In the genomic region with DNA sequence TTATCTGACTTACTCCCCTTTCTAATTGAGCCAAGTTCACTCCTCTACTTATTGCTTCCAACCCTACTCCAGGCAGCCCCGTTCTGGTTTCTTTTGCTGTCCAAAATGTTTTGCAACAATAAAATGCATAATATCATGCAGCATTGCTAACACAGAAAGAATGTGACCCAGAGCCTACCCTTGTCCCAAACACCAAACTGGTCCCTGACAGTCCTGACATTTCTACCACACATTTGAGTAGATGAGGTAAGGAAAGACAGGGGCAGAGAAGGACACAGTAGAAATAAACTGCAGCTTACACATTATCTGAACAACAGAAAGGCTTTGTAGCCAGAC, we compare ENCODE assay signal across 1 cellular context.
TF ChIP-seq lines count a peak whose summit lies in the region.

No MANE protein-coding gene starts in this region.

TF ChIP-seq in GM23338, 12 proteins besides CTCF, POLR2A, EP300 and RAD21 (continued from another document):
- TF ChIP-seq, protein P1, sequence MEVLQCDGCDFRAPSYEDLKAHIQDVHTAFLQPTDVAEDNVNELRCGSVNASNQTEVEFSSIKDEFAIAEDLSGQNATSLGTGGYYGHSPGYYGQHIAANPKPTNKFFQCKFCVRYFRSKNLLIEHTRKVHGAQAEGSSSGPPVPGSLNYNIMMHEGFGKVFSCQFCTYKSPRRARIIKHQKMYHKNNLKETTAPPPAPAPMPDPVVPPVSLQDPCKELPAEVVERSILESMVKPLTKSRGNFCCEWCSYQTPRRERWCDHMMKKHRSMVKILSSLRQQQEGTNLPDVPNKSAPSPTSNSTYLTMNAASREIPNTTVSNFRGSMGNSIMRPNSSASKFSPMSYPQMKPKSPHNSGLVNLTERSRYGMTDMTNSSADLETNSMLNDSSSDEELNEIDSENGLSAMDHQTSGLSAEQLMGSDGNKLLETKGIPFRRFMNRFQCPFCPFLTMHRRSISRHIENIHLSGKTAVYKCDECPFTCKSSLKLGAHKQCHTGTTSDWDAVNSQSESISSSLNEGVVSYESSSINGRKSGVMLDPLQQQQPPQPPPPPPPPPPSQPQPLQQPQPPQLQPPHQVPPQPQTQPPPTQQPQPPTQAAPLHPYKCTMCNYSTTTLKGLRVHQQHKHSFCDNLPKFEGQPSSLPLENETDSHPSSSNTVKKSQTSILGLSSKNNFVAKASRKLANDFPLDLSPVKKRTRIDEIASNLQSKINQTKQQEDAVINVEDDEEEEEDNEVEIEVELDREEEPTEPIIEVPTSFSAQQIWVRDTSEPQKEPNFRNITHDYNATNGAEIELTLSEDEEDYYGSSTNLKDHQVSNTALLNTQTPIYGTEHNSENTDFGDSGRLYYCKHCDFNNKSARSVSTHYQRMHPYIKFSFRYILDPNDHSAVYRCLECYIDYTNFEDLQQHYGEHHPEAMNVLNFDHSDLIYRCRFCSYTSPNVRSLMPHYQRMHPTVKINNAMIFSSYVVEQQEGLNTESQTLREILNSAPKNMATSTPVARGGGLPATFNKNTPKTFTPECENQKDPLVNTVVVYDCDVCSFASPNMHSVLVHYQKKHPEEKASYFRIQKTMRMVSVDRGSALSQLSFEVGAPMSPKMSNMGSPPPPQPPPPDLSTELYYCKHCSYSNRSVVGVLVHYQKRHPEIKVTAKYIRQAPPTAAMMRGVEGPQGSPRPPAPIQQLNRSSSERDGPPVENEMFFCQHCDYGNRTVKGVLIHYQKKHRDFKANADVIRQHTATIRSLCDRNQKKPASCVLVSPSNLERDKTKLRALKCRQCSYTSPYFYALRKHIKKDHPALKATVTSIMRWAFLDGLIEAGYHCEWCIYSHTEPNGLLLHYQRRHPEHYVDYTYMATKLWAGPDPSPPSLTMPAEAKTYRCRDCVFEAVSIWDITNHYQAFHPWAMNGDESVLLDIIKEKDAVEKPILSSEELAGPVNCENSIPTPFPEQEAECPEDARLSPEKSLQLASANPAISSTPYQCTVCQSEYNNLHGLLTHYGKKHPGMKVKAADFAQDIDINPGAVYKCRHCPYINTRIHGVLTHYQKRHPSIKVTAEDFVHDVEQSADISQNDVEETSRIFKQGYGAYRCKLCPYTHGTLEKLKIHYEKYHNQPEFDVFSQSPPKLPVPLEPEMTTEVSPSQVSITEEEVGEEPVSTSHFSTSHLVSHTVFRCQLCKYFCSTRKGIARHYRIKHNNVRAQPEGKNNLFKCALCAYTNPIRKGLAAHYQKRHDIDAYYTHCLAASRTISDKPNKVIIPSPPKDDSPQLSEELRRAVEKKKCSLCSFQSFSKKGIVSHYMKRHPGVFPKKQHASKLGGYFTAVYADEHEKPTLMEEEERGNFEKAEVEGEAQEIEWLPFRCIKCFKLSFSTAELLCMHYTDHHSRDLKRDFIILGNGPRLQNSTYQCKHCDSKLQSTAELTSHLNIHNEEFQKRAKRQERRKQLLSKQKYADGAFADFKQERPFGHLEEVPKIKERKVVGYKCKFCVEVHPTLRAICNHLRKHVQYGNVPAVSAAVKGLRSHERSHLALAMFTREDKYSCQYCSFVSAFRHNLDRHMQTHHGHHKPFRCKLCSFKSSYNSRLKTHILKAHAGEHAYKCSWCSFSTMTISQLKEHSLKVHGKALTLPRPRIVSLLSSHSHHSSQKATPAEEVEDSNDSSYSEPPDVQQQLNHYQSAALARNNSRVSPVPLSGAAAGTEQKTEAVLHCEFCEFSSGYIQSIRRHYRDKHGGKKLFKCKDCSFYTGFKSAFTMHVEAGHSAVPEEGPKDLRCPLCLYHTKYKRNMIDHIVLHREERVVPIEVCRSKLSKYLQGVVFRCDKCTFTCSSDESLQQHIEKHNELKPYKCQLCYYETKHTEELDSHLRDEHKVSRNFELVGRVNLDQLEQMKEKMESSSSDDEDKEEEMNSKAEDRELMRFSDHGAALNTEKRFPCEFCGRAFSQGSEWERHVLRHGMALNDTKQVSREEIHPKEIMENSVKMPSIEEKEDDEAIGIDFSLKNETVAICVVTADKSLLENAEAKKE (CRISPR knock-in tag; IDR thresholded peaks at IDR 0.05) = no peak
